16 cellular contexts compared by ENCODE assay signal in the genomic region with DNA sequence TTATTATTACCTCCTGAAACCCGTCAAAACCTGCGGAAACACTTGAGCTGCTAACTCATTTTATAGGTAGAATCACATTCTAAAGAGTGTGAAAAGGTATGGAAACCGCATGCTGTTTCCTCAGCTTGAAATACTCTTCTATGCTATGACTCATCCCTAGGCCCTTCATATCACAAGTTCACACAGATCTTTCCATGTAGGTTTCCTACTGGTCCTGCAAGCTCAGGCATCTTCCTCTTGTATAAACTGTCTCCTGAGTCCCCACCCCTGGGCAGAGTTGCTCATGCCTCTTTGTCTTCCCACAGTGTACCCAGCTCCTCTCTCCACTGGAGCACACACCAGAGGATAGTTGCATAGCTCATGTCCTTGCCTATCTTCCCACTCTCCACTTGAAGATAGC.
"Had no signal": no experiment of that assay in that cellular context is flagged by ENCODE, and none has a peak within 500 bp of the region (broad histone marks: within the 10 kb centered on the region; RNA-seq: fewer than 3 reads in every experiment).

No MANE protein-coding gene starts in this region.

- H3K27ac ChIP-seq: body of pancreas, gastrocnemius medialis, heart right ventricle, vagina had no signal

- ATAC-seq: body of pancreas, gastrocnemius medialis, heart right ventricle had no signal

- H3K4me1 ChIP-seq: body of pancreas, gastrocnemius medialis, heart right ventricle, vagina had no signal

- H3K27me3 ChIP-seq: body of pancreas, gastrocnemius medialis, vagina had no signal

- H3K36me3 Mint-ChIP-seq: mesothelial cell of epicardium had no signal

- H3K4me1 Mint-ChIP-seq: activated B cell treated with CpG ODN at 0.5 μM for 24 hours, mesothelial cell of epicardium, neural crest cell had no signal

- H3K4me3 ChIP-seq: body of pancreas, gastrocnemius medialis, heart right ventricle, vagina had no signal

- H3K4me3 Mint-ChIP-seq: activated B cell treated with CpG ODN at 0.5 μM for 24 hours; activated naive CD4-positive, alpha-beta T cell treated with anti-CD3 and anti-CD28 coated beads for 36 hours; activated T-helper 1 cell treated with anti-CD3 and anti-CD28 coated beads, Interleukin-12 subunit alpha, Interleukin-12 subunit beta, Interleukin-2, Interleukin-4 antibody, amounts not matched to agents 30 ng/mL and 10 ng/mL and 1 ng/mL, durations not matched to agents 14 hours and 24 hours and 36 hours; mesothelial cell of epicardium; neural crest cell had no signal

- DNase-seq: activated B cell treated with CpG ODN at 0.5 μM for 24 hours; activated CD4-positive, alpha-beta T cell treated with anti-CD3 and anti-CD28 coated beads, Interleukin-2, amount 50 U/mL, for 4 hours; activated naive CD4-positive, alpha-beta T cell treated with anti-CD3 and anti-CD28 coated beads for 36 hours; body of pancreas; cerebellar nuclear complex; gastrocnemius medialis; heart right ventricle; kidney; stimulated activated CD4-positive, alpha-beta T cell treated with anti-CD3 and anti-CD28 coated beads, Interleukin-12 subunit alpha, Interleukin-12 subunit beta, amount 100 ng/mL, for 4 hours; stimulated activated CD4-positive, alpha-beta T cell treated with anti-CD3 and anti-CD28 coated beads, Interleukin-2, amount 100 ng/mL, for 48 hours; stimulated activated CD8-positive, alpha-beta memory T cell treated with anti-CD3 and anti-CD28 coated beads, Interleukin-4, amount 100 ng/mL, for 48 hours; T-helper 2 cell had no signal

- H3K27ac Mint-ChIP-seq: activated B cell treated with CpG ODN at 0.5 μM for 24 hours; activated naive CD4-positive, alpha-beta T cell treated with anti-CD3 and anti-CD28 coated beads for 36 hours; activated T-helper 1 cell treated with anti-CD3 and anti-CD28 coated beads, Interleukin-12 subunit alpha, Interleukin-12 subunit beta, Interleukin-2, Interleukin-4 antibody, amounts not matched to agents 30 ng/mL and 10 ng/mL and 1 ng/mL, durations not matched to agents 14 hours and 24 hours and 36 hours; mesothelial cell of epicardium had no signal

- H3K36me3 ChIP-seq: gastrocnemius medialis, heart right ventricle, vagina had no signal
